ENCODE assay signal across 17 cellular contexts in the genomic region with DNA sequence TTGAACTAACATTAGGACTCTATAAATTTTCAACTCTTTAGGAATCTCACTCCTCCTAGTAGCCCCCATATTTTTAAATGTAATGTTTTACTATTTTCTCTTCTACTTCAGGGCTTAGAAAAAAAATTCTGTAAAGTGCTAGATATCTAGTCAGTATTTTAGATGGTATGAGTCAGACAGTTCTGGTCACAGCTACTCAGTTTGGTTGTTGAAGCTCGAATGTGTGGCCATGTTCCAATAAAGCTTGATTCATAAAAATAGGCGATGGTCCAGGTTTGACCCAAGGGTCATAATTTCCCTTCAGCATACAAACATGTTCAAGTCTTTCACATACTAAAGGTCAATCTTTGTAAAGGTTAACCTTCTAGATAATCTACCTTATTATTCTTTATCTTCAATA.
A peak's percentile ranks its signal among the peaks of the same experiment; 100 is the strongest.
DNase-seq lines count a peak whose midpoint lies in the region; ATAC-seq and TF ChIP-seq lines count a peak whose summit lies in the region.
"Had no signal": no experiment of that assay in that cellular context is flagged by ENCODE, and none has a peak within 500 bp of the region (broad histone marks: within the 10 kb centered on the region; RNA-seq: fewer than 3 reads in every experiment).

No MANE protein-coding gene starts in this region.

- DNase-seq in MG63 (peak; percentile 60), amniotic epithelial cell (ENCODE audit: low read depth) (peak; percentile 35), fibroblast of pulmonary artery (ENCODE audit: low read depth) (peak; percentile 46), SIG-M5 treated with dmso at 0.1 percent for 504 hours (lab: John Stamatoyannopoulos, UW; ENCODE audit: unreplicated experiment) (no peak), NCI-H1417 (lab: John Stamatoyannopoulos, UW) (no peak), T-helper 9 cell (no peak)
- DNase-seq: CD8-positive, alpha-beta T cell; DND-41; GOT3; HFFc6; KBM-7; NCI-H1092 treated with DMSO at 0.1 percent for 48 hours; NCI-H187 treated with DMSO at 0.1 percent for 48 hours; NCI-H2171 treated with DMSO at 0.1 percent for 48 hours; NCI-H524 had no signal

- H3K27me3 ChIP-seq in MG63 = no peaks in the 10 kb centered on the region
- H3K27me3 ChIP-seq: SJSA1 had no signal

- TF ChIP-seq CTCF in fibroblast of pulmonary artery (IDR thresholded peaks at IDR 0.05; ENCODE audit: low read length, missing control alignments) = no peak

- ATAC-seq in HG02763 (IDR thresholded peaks at IDR 0.05; ENCODE audit: unreplicated experiment) = no peak
- ATAC-seq: CD8-positive, alpha-beta T cell had no signal

- H3K36me3 ChIP-seq in MG63 = no peaks in the 10 kb centered on the region
- H3K36me3 ChIP-seq: SJSA1 had no signal

- 0 out of 2 replicates have a peak, but pooled peaks cover 2% of the 10 kb centered on the region for H3K9me3 ChIP-seq in MG63
- H3K9me3 ChIP-seq: SJSA1 had no signal

- no peak overlapping the region for H3K4me3 ChIP-seq in MG63
- no peak overlapping the region for H3K4me3 ChIP-seq in fibroblast of pulmonary artery (replicated peaks; ENCODE audit: low read depth, low read length)
- H3K4me3 ChIP-seq: SJSA1 had no signal

Comparison
In these comparisons a context has a peak if more than half of its experiments do, and no peak if none do; other contexts are left out.
1. DNase-seq: peak in MG63 (single experiment), amniotic epithelial cell (single experiment) and fibroblast of pulmonary artery (single experiment); none in SIG-M5 treated with dmso at 0.1 percent for 504 hours (single experiment), NCI-H1417 (0 of 3) and T-helper 9 cell (single experiment).